ENCODE assay signal across 8 cellular contexts in the genomic region with DNA sequence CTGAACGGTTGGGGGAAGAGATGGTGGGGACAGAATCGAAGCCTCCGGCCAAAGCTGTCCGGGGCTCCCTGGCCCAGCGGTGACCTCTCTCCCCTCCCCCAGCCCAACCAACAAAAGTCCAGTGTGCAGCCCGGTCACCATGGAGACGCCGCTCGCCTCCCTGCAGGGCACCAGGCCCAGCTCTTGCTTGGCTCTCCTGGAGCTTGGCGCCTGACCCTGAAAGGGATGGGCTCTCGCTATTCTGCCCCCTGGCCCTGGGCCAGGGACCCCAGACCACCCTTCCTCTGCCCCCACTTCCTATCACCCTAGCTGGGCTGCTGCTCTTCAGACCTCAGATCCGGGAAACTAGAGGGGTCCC. TPM values are rescaled to one million over a fixed set of nuclear protein-coding genes. Genes with fewer than 3 reads are reported as not detected.
DNase-seq lines count a peak whose midpoint lies in the region; ATAC-seq and TF ChIP-seq lines count a peak whose summit lies in the region.

No MANE protein-coding gene starts in this region.

- TF ChIP-seq CTCF in WERI-Rb-1 (IDR thresholded peaks at IDR 0.05; ENCODE audit: low read depth, low read length) (no peak), glutamatergic neuron (IDR thresholded peaks at IDR 0.05; ENCODE audit: partially characterized antibody, unreplicated experiment) (no peak)

- ATAC-seq in HG03095 (IDR thresholded peaks at IDR 0.05; ENCODE audit: unreplicated experiment) = no peak

- H3K27ac ChIP-seq in WERI-Rb-1 (no peak overlapping the region), skeletal muscle tissue (ENCODE audit: low read depth, low read length) (no peak overlapping the region)

- H3K27me3 ChIP-seq in WERI-Rb-1 (ENCODE audit: insufficient read depth, low read depth, severe bottlenecking) (no peaks in the 10 kb centered on the region), skeletal muscle tissue (ENCODE audit: control insufficient read depth in 3 of 3, insufficient read depth in 3 of 3, low read length in 3 of 3) (peaks cover 4 to 11% (median 9%) of the 10 kb centered on the region in 3 donors)

- H3K4me3 Mint-ChIP-seq in glutamatergic neuron (ENCODE audit: unreplicated experiment) = peak overlapping the region; percentile 85

- peak overlapping the region; percentile 85 for H3K27ac Mint-ChIP-seq in glutamatergic neuron (ENCODE audit: unreplicated experiment)

- H3K4me1 Mint-ChIP-seq in glutamatergic neuron (ENCODE audit: low read depth, unreplicated experiment) = peaks cover 18% of the 10 kb centered on the region

- H3K27me3 Mint-ChIP-seq in glutamatergic neuron (ENCODE audit: unreplicated experiment) = peaks cover 25% of the 10 kb centered on the region

- peaks cover 32 to 46% (median 33%) of the 10 kb centered on the region in 3 donors for H3K4me1 ChIP-seq in skeletal muscle tissue (ENCODE audit: control insufficient read depth in 3 of 3, insufficient read depth in 3 of 3, low read length in 3 of 3)

- peak overlapping the region; percentile 36 for H3K4me3 ChIP-seq in WERI-Rb-1 (ENCODE audit: low read depth, low read length)
- H3K4me3 ChIP-seq in skeletal muscle tissue (ENCODE audit: low read length in 3 of 3) = peak overlapping the region in 2 of 3 donors; percentile 14 to 66

- H3K36me3 ChIP-seq in WERI-Rb-1 (no peaks in the 10 kb centered on the region; the same call in 1 of the 2 replicates), skeletal muscle tissue (ENCODE audit: control insufficient read depth in 3 of 3, insufficient read depth in 3 of 3, low read length in 3 of 3) (peaks cover 0 to 2% (median 0%) of the 10 kb centered on the region in 3 donors)

- DNase-seq in DMS53 (lab: John Stamatoyannopoulos, UW) (peak; percentile 74), DMS53 treated with DMSO at 0.1 percent for 48 hours (lab: John Stamatoyannopoulos, UW; ENCODE audit: unreplicated experiment) (no peak), WERI-Rb-1 (no peak), glutamatergic neuron (peak; percentile 79), ureter (ENCODE audit: low spot score) (no peak), NCI-H1694 (lab: John Stamatoyannopoulos, UW) (no peak)

- no peaks in the 10 kb centered on the region for H3K36me3 Mint-ChIP-seq in glutamatergic neuron (ENCODE audit: unreplicated experiment)

- H3K9me3 Mint-ChIP-seq in glutamatergic neuron (ENCODE audit: unreplicated experiment) = peaks cover 20% of the 10 kb centered on the region

- H3K9me3 ChIP-seq in WERI-Rb-1 (ENCODE audit: severe bottlenecking) (no peaks in the 10 kb centered on the region), skeletal muscle tissue (ENCODE audit: control insufficient read depth in 3 of 3, low read length in 3 of 3) (no peaks in the 10 kb centered on the region)

- H3K9ac ChIP-seq in skeletal muscle tissue (ENCODE audit: low read depth in 1 of 3, low read length in 3 of 3) = peak overlapping the region in 2 of 3 donors; percentile 23 to 74

RNA-seq across cellular contexts. Expression of gene METRN, which starts 1.3 kb away (rescaled TPM):
- total RNA-seq in glutamatergic neuron (ENCODE audit: unreplicated experiment) (134 TPM), skeletal muscle tissue (18.3 TPM), ureter (20.8 TPM)

RNA-seq across cellular contexts. Expression of gene ANTKMT, which starts 4.7 kb away (rescaled TPM):
- total RNA-seq in glutamatergic neuron (ENCODE audit: unreplicated experiment) (61.1 TPM), skeletal muscle tissue (12.0 TPM), ureter (43.2 TPM)

RNA-seq across cellular contexts. Expression of gene CCDC78, which starts 10.0 kb away (rescaled TPM):
- 18.9 TPM for total RNA-seq in glutamatergic neuron (ENCODE audit: unreplicated experiment)
- not detected for total RNA-seq in skeletal muscle tissue
- 5.3 TPM for total RNA-seq in ureter

RNA-seq across cellular contexts. Expression of gene FBXL16, which starts 10.6 kb away (rescaled TPM):
- total RNA-seq in glutamatergic neuron (ENCODE audit: unreplicated experiment) (85.1 TPM), skeletal muscle tissue (not detected), ureter (1.3 TPM)

RNA-seq across cellular contexts. Expression of gene HAGHL, which starts 10.7 kb away (rescaled TPM):
- 31.7 TPM for total RNA-seq in glutamatergic neuron (ENCODE audit: unreplicated experiment)
- 1.0 TPM for total RNA-seq in skeletal muscle tissue
- 7.9 TPM for total RNA-seq in ureter

Comparison
In these comparisons a context has a peak if more than half of its experiments do, and no peak if none do; other contexts are left out.
1. DNase-seq: peak in DMS53 (single experiment) and glutamatergic neuron (single experiment); none in DMS53 treated with DMSO at 0.1 percent for 48 hours (single experiment), WERI-Rb-1 (single experiment), ureter (single experiment) and NCI-H1694 (single experiment).